In the genomic region with DNA sequence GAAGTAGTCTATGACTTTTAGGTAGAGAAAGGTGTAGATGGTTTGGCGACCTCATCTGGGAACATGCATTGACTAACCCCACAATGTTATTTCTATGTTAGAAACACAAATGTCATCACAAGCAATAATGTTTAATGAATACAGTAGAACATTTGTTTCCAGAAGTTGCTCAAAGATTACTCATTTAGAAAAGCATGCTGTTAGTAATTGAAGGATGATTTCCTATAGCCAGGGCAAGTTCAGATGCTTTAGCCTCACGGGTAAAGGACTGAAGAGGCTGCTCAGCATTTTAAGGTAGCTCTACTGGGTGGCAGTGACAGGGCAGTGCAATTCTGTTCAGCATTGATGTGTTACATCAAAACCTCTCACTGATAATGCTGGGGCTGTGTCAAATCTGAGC, we compare ENCODE assay signal across 15 cellular contexts.
"Had no signal": no experiment of that assay in that cellular context is flagged by ENCODE, and none has a peak within 500 bp of the region (broad histone marks: within the 10 kb centered on the region; RNA-seq: fewer than 3 reads in every experiment).

No MANE protein-coding gene starts in this region.

- H3K4me3 ChIP-seq: prostate gland, sigmoid colon had no signal

- ATAC-seq: activated naive CD4-positive, alpha-beta T cell treated with anti-CD3 and anti-CD28 coated beads, Interleukin-2, amount 50 U/mL, for 72 hours; left lobe of liver; natural killer cell treated with Interleukin-12 subunit alpha and Interleukin-12 subunit beta and Interleukin-15 and Interleukin-18, amount 100 ng/mL, for 72 hours had no signal

- H3K4me1 Mint-ChIP-seq: immature natural killer cell had no signal

- H3K4me1 ChIP-seq: prostate gland had no signal

- H3K27me3 ChIP-seq: sigmoid colon had no signal

- H3K27me3 Mint-ChIP-seq: memory B cell; natural killer cell treated with Interleukin-12 subunit alpha and Interleukin-12 subunit beta and Interleukin-15 and Interleukin-18, amount 100 ng/mL, for 72 hours; stimulated activated naive CD8-positive, alpha-beta T cell treated with anti-CD3 and anti-CD28 coated beads, Interleukin-15, Interleukin-2, amounts not matched to agents 100 ng/mL and 50 ng/mL, for 24 hours had no signal

- DNase-seq: activated effector memory CD4-positive, alpha-beta T cell treated with anti-CD3 and anti-CD28 coated beads, Interleukin-2, amount 50 U/mL, for 16 hours; activated T-cell treated with anti-CD3 and anti-CD28 coated beads, Interleukin-2, amount 50 U/mL, for 1 hour; anterior cingulate cortex; effector CD8-positive, alpha-beta T cell; immature natural killer cell; nucleus accumbens; sigmoid colon; stimulated activated CD4-positive, alpha-beta T cell treated with anti-CD3 and anti-CD28 coated beads, Interleukin-4, amount 100 ng/mL, for 1 hour; stimulated activated CD8-positive, alpha-beta memory T cell treated with anti-CD3 and anti-CD28 coated beads, Interleukin-4, amount 100 ng/mL, for 48 hours had no signal

- H3K27ac ChIP-seq: prostate gland, sigmoid colon had no signal

- H3K9me3 Mint-ChIP-seq: memory B cell had no signal

- H3K36me3 Mint-ChIP-seq: immature natural killer cell had no signal

- H3K27ac Mint-ChIP-seq: activated naive CD4-positive, alpha-beta T cell treated with anti-CD3 and anti-CD28 coated beads, Interleukin-2, amount 50 U/mL, for 72 hours; immature natural killer cell; memory B cell; natural killer cell treated with Interleukin-12 subunit alpha and Interleukin-12 subunit beta and Interleukin-15 and Interleukin-18, amount 100 ng/mL, for 72 hours; stimulated activated naive CD8-positive, alpha-beta T cell treated with anti-CD3 and anti-CD28 coated beads, Interleukin-15, Interleukin-2, amounts not matched to agents 100 ng/mL and 50 ng/mL, for 24 hours had no signal

- H3K9me3 ChIP-seq: prostate gland, sigmoid colon had no signal

- H3K36me3 ChIP-seq: prostate gland, sigmoid colon had no signal

- H3K4me3 Mint-ChIP-seq: immature natural killer cell; memory B cell; natural killer cell treated with Interleukin-12 subunit alpha and Interleukin-12 subunit beta and Interleukin-15 and Interleukin-18, amount 100 ng/mL, for 72 hours; stimulated activated naive CD8-positive, alpha-beta T cell treated with anti-CD3 and anti-CD28 coated beads, Interleukin-15, Interleukin-2, amounts not matched to agents 100 ng/mL and 50 ng/mL, for 24 hours had no signal
